In genomic region chr10:48638739-48639527, GRCh38 we compare ENCODE assay signal across 18 cellular contexts. TPM values are rescaled to one million over a fixed set of nuclear protein-coding genes. Genes with fewer than 3 reads are reported as not detected.
"Had no signal": no experiment of that assay in that cellular context is flagged by ENCODE, and none has a peak within 500 bp of the region (broad histone marks: within the 10 kb centered on the region; RNA-seq: fewer than 3 reads in every experiment).

No MANE protein-coding gene starts in this region.

- H3K79me2 ChIP-seq: hepatocyte had no signal

- H3K4me3 ChIP-seq: cardiac muscle cell, hepatocyte, lung, tibial nerve, uterus had no signal

- FAIRE-seq: TTC549 had no signal

- H3K4me1 ChIP-seq: uterus had no signal

- H3K36me3 ChIP-seq: cardiac muscle cell, tibial nerve, uterus had no signal

- DNase-seq: activated CD4-positive, alpha-beta T cell treated with anti-CD3 and anti-CD28 coated beads for 36 hours; activated CD4-positive, alpha-beta T cell treated with anti-CD3 and anti-CD28 coated beads, Interleukin-2, amount 50 U/mL, for 48 hours; amygdala; left colon; midbrain; nephron progenitor cell; nucleus accumbens; posterior cingulate gyrus; stimulated activated CD4-positive, alpha-beta T cell treated with anti-CD3 and anti-CD28 coated beads, Interleukin-2, amount 100 ng/mL, for 24 hours; stimulated activated naive CD4-positive, alpha-beta T cell treated with Interleukin-2 at 50 U/mL for 16 hours; uterus had no signal

- H3K27ac ChIP-seq: cardiac muscle cell, hepatocyte, uterus had no signal

- H3K27me3 ChIP-seq: cardiac muscle cell, hepatocyte, tibial nerve, uterus had no signal

- H3K4me2 ChIP-seq: hepatocyte had no signal

- H2AFZ ChIP-seq: hepatocyte had no signal

- ATAC-seq: activated CD4-positive, alpha-beta T cell treated with anti-CD3 and anti-CD28 coated beads for 36 hours; left colon; WTC11 had no signal

RNA-seq across cellular contexts. Expression of gene WDFY4, which starts 45.7 kb away (rescaled TPM):
- total RNA-seq: cardiac muscle cell, renal cortical epithelial cell had no signal
- polyA plus RNA-seq: cardiac muscle cell had no signal
